20 cellular contexts compared by ENCODE assay signal in the genomic region with DNA sequence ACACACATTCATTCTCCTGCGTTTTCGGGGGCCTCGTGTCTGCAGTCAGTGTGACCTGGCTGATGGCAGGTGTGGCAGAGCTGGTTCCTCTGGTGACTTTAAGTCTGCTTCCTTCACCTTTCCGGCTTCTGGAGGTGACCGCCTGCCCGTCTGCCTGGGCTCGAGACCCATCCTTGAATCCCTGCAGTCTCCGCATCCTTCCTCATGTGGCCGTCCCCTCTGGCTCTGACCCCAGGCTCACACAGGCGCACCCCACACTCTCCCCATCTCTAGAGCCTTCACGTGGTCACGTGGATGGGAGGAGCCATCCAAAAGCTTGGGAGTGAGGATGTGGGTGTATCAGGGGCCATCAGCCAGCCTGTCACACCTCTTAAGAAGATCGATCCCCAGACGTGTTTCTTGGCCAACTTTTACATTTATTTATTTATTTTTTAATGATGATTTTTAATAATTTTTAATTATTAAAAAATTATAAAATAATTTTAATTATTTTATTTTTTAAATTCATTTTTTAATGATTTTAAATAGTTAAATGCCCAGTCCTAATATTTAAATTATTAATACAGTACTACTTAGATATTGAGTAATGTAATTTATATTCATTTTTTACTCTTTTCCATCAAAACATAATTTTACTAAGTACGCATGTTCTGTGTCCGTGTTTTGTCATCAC. TPM values are rescaled to one million over a fixed set of nuclear protein-coding genes. Genes with fewer than 3 reads are reported as not detected.
DNase-seq lines count a peak whose midpoint lies in the region; FAIRE-seq lines count a peak whose summit lies in the region.
"Had no signal": no experiment of that assay in that cellular context is flagged by ENCODE, and none has a peak within 500 bp of the region (broad histone marks: within the 10 kb centered on the region; RNA-seq: fewer than 3 reads in every experiment).

No MANE protein-coding gene starts in this region.

- FAIRE-seq in G401.6 (lab: Jason Lieb, UNC) (peak; percentile 89), RCC 7860 (lab: Jason Lieb, UNC) (peak; percentile 78), frontal cortex (lab: Jason Lieb, UNC) (peak; percentile 97)
- FAIRE-seq: H54 had no signal

- DNase-seq in RCC 7860 (ENCODE audit: low spot score) (no peak), frontal cortex (ENCODE audit: low spot score in 2 of 2) (no peak), HuH-7.5 (ENCODE audit: low spot score) (no peak), kidney tubule cell (ENCODE audit: low spot score) (no peak), glomerular visceral epithelial cell (ENCODE audit: extremely low spot score) (no peak)
- DNase-seq in stimulated activated CD8-positive, alpha-beta memory T cell treated with anti-CD3 and anti-CD28 coated beads, Interleukin-4, amount 100 ng/mL, for 48 hours: peak; percentile 10
- DNase-seq: activated CD8-positive, alpha-beta T cell treated with anti-CD3 and anti-CD28 coated beads for 36 hours; CD4-positive, alpha-beta memory T cell; DMS153; effector memory CD8-positive, alpha-beta T cell; GF-D8; kidney glomerular epithelial cell; NCI-H1436; NCI-H2171; NCI-H524 treated with DMSO at 0.1 percent for 48 hours; occipital lobe; retina; T1000 had no signal

RNA-seq across cellular contexts. Expression of gene RGS12, which starts 20.9 kb away (rescaled TPM):
- total RNA-seq in frontal cortex: 72.2 TPM
